Comparison of ENCODE assay signal across 17 cellular contexts in the genomic region with DNA sequence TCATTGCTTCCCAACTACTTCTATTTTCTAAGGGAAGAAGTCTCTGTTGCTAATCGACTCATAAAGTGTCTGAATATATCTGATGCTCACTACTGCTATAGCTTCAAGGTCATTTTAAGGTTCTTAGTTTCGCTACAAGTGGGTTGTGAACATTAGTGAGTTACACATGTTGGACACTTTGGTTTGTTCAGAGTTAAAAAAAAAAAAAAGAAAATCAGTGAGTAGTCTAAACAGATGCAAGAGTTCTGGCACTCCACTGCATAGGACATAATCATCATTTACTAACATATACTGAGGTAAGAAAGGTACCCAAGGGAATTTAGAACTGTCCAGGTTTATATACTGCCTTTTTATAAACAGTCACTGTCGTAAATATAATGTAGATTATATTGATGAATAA.
A peak's percentile ranks its signal among the peaks of the same experiment; 100 is the strongest.
DNase-seq lines count a peak whose midpoint lies in the region; ATAC-seq and TF ChIP-seq lines count a peak whose summit lies in the region.
"Had no signal": no experiment of that assay in that cellular context is flagged by ENCODE, and none has a peak within 500 bp of the region (broad histone marks: within the 10 kb centered on the region; RNA-seq: fewer than 3 reads in every experiment).

No MANE protein-coding gene starts in this region.

- no peak overlapping the region for H3K23ac ChIP-seq in mesendoderm (ENCODE audit: low read length)

- H3K79me2 ChIP-seq in DND-41 (ENCODE audit: insufficient read depth, low read length) (peaks cover 92% of the 10 kb centered on the region), MM.1S (ENCODE audit: low read length) (peaks cover 60% of the 10 kb centered on the region), mesendoderm (ENCODE audit: control insufficient read depth, insufficient read depth, low read length) (no peaks in the 10 kb centered on the region)
- H3K79me2 ChIP-seq: parathyroid adenoma had no signal

- no peak overlapping the region for H3K4me3 ChIP-seq in DND-41 (ENCODE audit: low read depth in 1 of 2, low read length in 2 of 2)
- peak overlapping the region; percentile 60; the same call in 1 of the 2 replicates for H3K4me3 ChIP-seq in MM.1S (ENCODE audit: low read length)
- H3K4me3 ChIP-seq in mesendoderm (ENCODE audit: low read length): no peak overlapping the region
- H3K4me3 ChIP-seq: ascending aorta, BLaER1 had no signal

- H3K4me2 ChIP-seq in DND-41 (ENCODE audit: insufficient read depth, low read length) (peak overlapping the region; percentile 59), MM.1S (ENCODE audit: low read depth, low read length) (peak overlapping the region; percentile 94), mesendoderm (ENCODE audit: low read length) (no peak overlapping the region)
- H3K4me2 ChIP-seq: BLaER1 had no signal

- peaks cover 23% of the 10 kb centered on the region for H3F3A ChIP-seq in MM.1S (ENCODE audit: insufficient read depth, low read length)

- H3K18ac ChIP-seq in mesendoderm (ENCODE audit: low read length): no peak overlapping the region

- H4K8ac ChIP-seq in mesendoderm (ENCODE audit: low read depth, low read length): no peak overlapping the region

- H2AFZ ChIP-seq in DND-41 (ENCODE audit: low read depth, low read length) (no peak overlapping the region), MM.1S (ENCODE audit: low read length) (no peak overlapping the region)
- H2AFZ ChIP-seq: parathyroid adenoma had no signal

- no peak overlapping the region for H4K5ac ChIP-seq in mesendoderm (ENCODE audit: low read length)

- H4K20me1 ChIP-seq in DND-41 (ENCODE audit: insufficient read depth, low read length): 0 out of 2 replicates have a peak, but pooled peaks cover under 1% of the 10 kb centered on the region
- H4K20me1 ChIP-seq in MM.1S (ENCODE audit: insufficient read depth, low read length): no peaks in the 10 kb centered on the region
- H4K20me1 ChIP-seq: BLaER1 had no signal

- no peak overlapping the region for H2BK5ac ChIP-seq in mesendoderm (ENCODE audit: low read length)

- no peak for TF ChIP-seq CTCF in DND-41 (IDR thresholded peaks at IDR 0.05; ENCODE audit: borderline replicate concordance, extremely low read depth, low read length, poor library complexity, severe bottlenecking)
- no peak for TF ChIP-seq CTCF in MM.1S (IDR thresholded peaks at IDR 0.05; ENCODE audit: low read length)

- no CpG with 5 or more reads among the region's 3 CpGs for WGBS in mesendoderm (ENCODE audit: extremely low coverage, insufficient coverage, low lambda C conversion rate)

- H3K9me3 ChIP-seq in DND-41 (ENCODE audit: insufficient read depth, low read length, severe bottlenecking): peaks cover 9% of the 10 kb centered on the region
- H3K9me3 ChIP-seq in MM.1S (replicated peaks; ENCODE audit: insufficient read depth, low read length): no peaks in the 10 kb centered on the region
- H3K9me3 ChIP-seq: ascending aorta had no signal

- H3K4me1 ChIP-seq in DND-41 (ENCODE audit: insufficient read depth, low read length) (peaks cover 58% of the 10 kb centered on the region), MM.1S (ENCODE audit: low read length) (peaks cover 26% of the 10 kb centered on the region), mesendoderm (ENCODE audit: control insufficient read depth, low read depth, low read length) (no peaks in the 10 kb centered on the region)
- H3K4me1 ChIP-seq: parathyroid adenoma had no signal

- H3K79me1 ChIP-seq in mesendoderm (ENCODE audit: low read length): no peaks in the 10 kb centered on the region

- no peak overlapping the region for H3K56ac ChIP-seq in mesendoderm (ENCODE audit: low read length)

- peak overlapping the region; percentile 57 for H2BK15ac ChIP-seq in mesendoderm (replicated peaks; ENCODE audit: low read depth)

- H3K9ac ChIP-seq in DND-41 (ENCODE audit: low read depth, low read length) (no peak overlapping the region), MM.1S (ENCODE audit: low read length) (peak overlapping the region; percentile 57; the same call in 1 of the 2 replicates), mesendoderm (ENCODE audit: low read length) (no peak overlapping the region)
- H3K9ac ChIP-seq: BLaER1, parathyroid adenoma had no signal

- H2BK120ac ChIP-seq in mesendoderm (ENCODE audit: low read depth, low read length): no peak overlapping the region

- no peaks in the 10 kb centered on the region for H3K9me2 ChIP-seq in MM.1S (replicated peaks; ENCODE audit: insufficient read depth, low read length)

- H3K36me3 ChIP-seq in DND-41 (ENCODE audit: insufficient read depth, low read length) (peaks cover 38% of the 10 kb centered on the region), MM.1S (replicated peaks; ENCODE audit: insufficient read depth, low read length) (no peaks in the 10 kb centered on the region), mesendoderm (ENCODE audit: control insufficient read depth, insufficient read depth, low read length) (no peaks in the 10 kb centered on the region)

- H3K4ac ChIP-seq in mesendoderm (ENCODE audit: low read depth, low read length): no peak overlapping the region

- no peak overlapping the region for H2AK5ac ChIP-seq in mesendoderm (ENCODE audit: low read length)

- ATAC-seq in DND-41 (ENCODE audit: insufficient read depth, low read depth) (no peak), GM18858 (IDR thresholded peaks at IDR 0.05; ENCODE audit: unreplicated experiment) (peak; percentile 20), GM21528 (IDR thresholded peaks at IDR 0.05; ENCODE audit: low FRiP score, unreplicated experiment) (no peak)
- ATAC-seq: Panc1 had no signal

- H3K27ac ChIP-seq in DND-41 (ENCODE audit: low read length) (peak overlapping the region; percentile 86), MM.1S (ENCODE audit: low read length) (peak overlapping the region; percentile 84; the same call in 1 of the 2 replicates), mesendoderm (ENCODE audit: low read depth, low read length) (no peak overlapping the region)
- H3K27ac ChIP-seq: ascending aorta, BLaER1, parathyroid adenoma had no signal

- DNase-seq in DND-41 (no peak), MM.1S (peak; percentile 37), mesendoderm (no peak), NCI-H2196 (lab: John Stamatoyannopoulos, UW; ENCODE audit: unreplicated experiment) (no peak), NCI-H187 (lab: John Stamatoyannopoulos, UW) (no peak)
- DNase-seq: activated CD4-positive, alpha-beta T cell treated with anti-CD3 and anti-CD28 coated beads, Interleukin-2, amount 50 U/mL, for 1 hour; activated effector memory CD4-positive, alpha-beta T cell treated with Interleukin-2 at 50 U/mL for 16 hours; hypothalamus; NCI-H2029 treated with DMSO at 0.1 percent for 48 hours; NCI-H748 treated with DMSO at 0.1 percent for 48 hours; stimulated activated CD4-positive, alpha-beta T cell treated with anti-CD3 and anti-CD28 coated beads, Interleukin-2, amount 100 ng/mL, for 48 hours had no signal

- no peaks in the 10 kb centered on the region for H3K27me3 ChIP-seq in DND-41 (ENCODE audit: insufficient read depth, low read length, poor library complexity)
- no peaks in the 10 kb centered on the region for H3K27me3 ChIP-seq in MM.1S (replicated peaks; ENCODE audit: insufficient read depth, low read length)
- H3K27me3 ChIP-seq in mesendoderm (ENCODE audit: insufficient read depth, low read length, poor library complexity): no peaks in the 10 kb centered on the region
- H3K27me3 ChIP-seq: ascending aorta, BLaER1 had no signal
